8 cellular contexts compared by ENCODE assay signal in genomic region chr11:9385288-9385902, GRCh38. TPM values are rescaled to one million over a fixed set of nuclear protein-coding genes. Genes with fewer than 3 reads are reported as not detected.
A peak's percentile ranks its signal among the peaks of the same experiment; 100 is the strongest.
DNase-seq lines count a peak whose midpoint lies in the region; ATAC-seq and TF ChIP-seq lines count a peak whose summit lies in the region.

No MANE protein-coding gene starts in this region.

- no peak for TF ChIP-seq POLR2A in sigmoid colon (IDR thresholded peaks at IDR 0.05)

- H3K36me3 ChIP-seq in sigmoid colon = no peaks in the 10 kb centered on the region

- peaks cover 0 to 65% (median 46%) of the 10 kb centered on the region in 4 donors for H3K4me1 ChIP-seq in sigmoid colon

- H3K27ac Mint-ChIP-seq in CD14-positive monocyte = peak overlapping the region; percentile 95 to 98 (median 97)
- H3K27ac Mint-ChIP-seq in activated T-helper 1 cell treated with anti-CD3 and anti-CD28 coated beads, Interleukin-12 subunit alpha, Interleukin-12 subunit beta, Interleukin-2, Interleukin-4 antibody, amounts not matched to agents 30 ng/mL and 10 ng/mL and 1 ng/mL, durations not matched to agents 14 hours and 24 hours and 36 hours = peak overlapping the region; percentile 95

- TF ChIP-seq CTCF in CD14-positive monocyte (IDR thresholded peaks at IDR 0.05) = no peak
- TF ChIP-seq CTCF in LNCaP clone FGC (IDR thresholded peaks at IDR 0.05; ENCODE audit: control insufficient read depth, extremely low read depth, insufficient read depth) = no peak
- TF ChIP-seq CTCF in sigmoid colon (IDR thresholded peaks at IDR 0.05) = no peak

- H3K27ac ChIP-seq in sigmoid colon = peak overlapping the region; percentile 95 to 96 (median 96)

- no peaks in the 10 kb centered on the region for H3K36me3 Mint-ChIP-seq in CD14-positive monocyte
- peaks cover 14% of the 10 kb centered on the region for H3K36me3 Mint-ChIP-seq in activated T-helper 1 cell treated with anti-CD3 and anti-CD28 coated beads, Interleukin-12 subunit alpha, Interleukin-12 subunit beta, Interleukin-2, Interleukin-4 antibody, amounts not matched to agents 30 ng/mL and 10 ng/mL and 1 ng/mL, durations not matched to agents 14 hours and 24 hours and 36 hours (ENCODE audit: low read depth)

- no peak for DNase-seq in CD14-positive monocyte (ENCODE audit: low spot score)
- DNase-seq in LNCaP clone FGC (ENCODE audit: low read depth) = no peak
- no peak for DNase-seq in activated T-helper 1 cell treated with anti-CD3 and anti-CD28 coated beads, Interleukin-12 subunit alpha, Interleukin-12 subunit beta, Interleukin-2, Interleukin-4 antibody, amounts not matched to agents 30 ng/mL and 10 ng/mL and 1 ng/mL, durations not matched to agents 14 hours and 24 hours and 36 hours (ENCODE audit: low spot score)
- no peak for DNase-seq in left ventricle myocardium superior
- no peak for DNase-seq in sigmoid colon
- DNase-seq in AG08395 (ENCODE audit: low spot score) = no peak

- peaks cover 0 to 3% (median 0%) of the 10 kb centered on the region in 3 donors for H3K27me3 Mint-ChIP-seq in CD14-positive monocyte (ENCODE audit: low read depth in 3 of 3)
- no peaks in the 10 kb centered on the region for H3K27me3 Mint-ChIP-seq in activated T-helper 1 cell treated with anti-CD3 and anti-CD28 coated beads, Interleukin-12 subunit alpha, Interleukin-12 subunit beta, Interleukin-2, Interleukin-4 antibody, amounts not matched to agents 30 ng/mL and 10 ng/mL and 1 ng/mL, durations not matched to agents 14 hours and 24 hours and 36 hours (ENCODE audit: insufficient read depth)

- peak overlapping the region; percentile 96 to 97 for H3K4me3 Mint-ChIP-seq in CD14-positive monocyte
- H3K4me3 Mint-ChIP-seq in activated T-helper 1 cell treated with anti-CD3 and anti-CD28 coated beads, Interleukin-12 subunit alpha, Interleukin-12 subunit beta, Interleukin-2, Interleukin-4 antibody, amounts not matched to agents 30 ng/mL and 10 ng/mL and 1 ng/mL, durations not matched to agents 14 hours and 24 hours and 36 hours = peak overlapping the region; percentile 96

- intact Hi-C loops in CD14-positive monocyte (cut with micrococcal nuclease) = loop anchor here (2.0 to 5.0 kb wide), 2 partner anchors 68 to 71 kb away; partner anchors contain the start of gene TMEM41B (in 1 of the 2)
- intact Hi-C loops in activated T-helper 1 cell treated with anti-CD3 and anti-CD28 coated beads, Interleukin-12 subunit alpha, Interleukin-12 subunit beta, Interleukin-2, Interleukin-4 antibody, amounts not matched to agents 30 ng/mL and 10 ng/mL and 1 ng/mL, durations not matched to agents 14 hours and 24 hours and 36 hours (cut with micrococcal nuclease) = loop anchor here (2.0 kb wide), 2 partner anchors 219 to 475 kb away; partner anchors contain the start of gene AKIP1
- intact Hi-C loops in left ventricle myocardium superior (cut with micrococcal nuclease) = no loop called here
- intact Hi-C loops in sigmoid colon (cut with DNase I) = loop anchor here (1.0 to 5.0 kb wide), 2 partner anchors 21 to 118 kb away; partner anchors contain the start of gene DENND5A

- no peak for TF ChIP-seq EP300 in sigmoid colon (IDR thresholded peaks at IDR 0.05)

- peak overlapping the region; percentile 94 for H3K4me3 ChIP-seq in LNCaP clone FGC (ENCODE audit: low read depth, low read length)
- peak overlapping the region; percentile 87 to 94 (median 88) for H3K4me3 ChIP-seq in sigmoid colon

- WGBS in sigmoid colon, 2 donors = 2 to 12% methylated on average over 11 of the region's 11 CpGs

- ATAC-seq in GM21360 (IDR thresholded peaks at IDR 0.05; ENCODE audit: unreplicated experiment) (peak; percentile 23), left ventricle myocardium superior (peak; percentile 48), HG02763 (IDR thresholded peaks at IDR 0.05; ENCODE audit: unreplicated experiment) (no peak)

- H3K9me3 ChIP-seq in sigmoid colon = no peaks in the 10 kb centered on the region

- no peaks in the 10 kb centered on the region for H3K27me3 ChIP-seq in sigmoid colon

- H3K9me3 Mint-ChIP-seq in CD14-positive monocyte = no peaks in the 10 kb centered on the region
- H3K9me3 Mint-ChIP-seq in activated T-helper 1 cell treated with anti-CD3 and anti-CD28 coated beads, Interleukin-12 subunit alpha, Interleukin-12 subunit beta, Interleukin-2, Interleukin-4 antibody, amounts not matched to agents 30 ng/mL and 10 ng/mL and 1 ng/mL, durations not matched to agents 14 hours and 24 hours and 36 hours = no peaks in the 10 kb centered on the region

- H3K4me1 Mint-ChIP-seq in CD14-positive monocyte = peaks cover 26% of the 10 kb centered on the region
- peaks cover 36% of the 10 kb centered on the region for H3K4me1 Mint-ChIP-seq in activated T-helper 1 cell treated with anti-CD3 and anti-CD28 coated beads, Interleukin-12 subunit alpha, Interleukin-12 subunit beta, Interleukin-2, Interleukin-4 antibody, amounts not matched to agents 30 ng/mL and 10 ng/mL and 1 ng/mL, durations not matched to agents 14 hours and 24 hours and 36 hours (ENCODE audit: low read depth)

RNA-seq across cellular contexts. Expression of gene IPO7, which starts 0.9 kb away (rescaled TPM):
- polyA plus RNA-seq in CD14-positive monocyte (1 to 10 TPM; 7.0 to 8.1 TPM), sigmoid colon (10 to 100 TPM; 21.3 to 34.3 (median 27.6) TPM)
- total RNA-seq in activated T-helper 1 cell treated with anti-CD3 and anti-CD28 coated beads, Interleukin-12 subunit alpha, Interleukin-12 subunit beta, Interleukin-2, Interleukin-4 antibody, amounts not matched to agents 30 ng/mL and 10 ng/mL and 1 ng/mL, durations not matched to agents 14 hours and 24 hours and 36 hours = 136 and 153 TPM in 2 replicates
- total RNA-seq in left ventricle myocardium superior (146 TPM), sigmoid colon (100 to 1,000 TPM; 121 to 180 (median 145) TPM)
